In genomic region chr13:41059466-41059865, GRCh38 we compare ENCODE assay signal across 8 cellular contexts. TPM values are rescaled to one million over a fixed set of nuclear protein-coding genes. Genes with fewer than 3 reads are reported as not detected.
A peak's percentile ranks its signal among the peaks of the same experiment; 100 is the strongest.
DNase-seq lines count a peak whose midpoint lies in the region; ATAC-seq, FAIRE-seq and TF ChIP-seq lines count a peak whose summit lies in the region.

No MANE protein-coding gene starts in this region.

- H3K27me3 Mint-ChIP-seq in CD8-positive, alpha-beta memory T cell, result peaks cover 0 to 14% of the 10 kb centered on the region in 2 donors
- no peaks in the 10 kb centered on the region for H3K27me3 Mint-ChIP-seq in memory B cell

- no peak for ATAC-seq in memory B cell (ENCODE audit: low read depth)

- H3K27me3 ChIP-seq in CD8-positive, alpha-beta memory T cell (ENCODE audit: insufficient read depth, low read length, poor library complexity, severe bottlenecking), result no peaks in the 10 kb centered on the region
- no peaks in the 10 kb centered on the region for H3K27me3 ChIP-seq in brain microvascular endothelial cell (replicated peaks)
- no peaks in the 10 kb centered on the region for H3K27me3 ChIP-seq in uterus

- peak overlapping the region; percentile 97 to 100 (median 100) for H3K4me3 Mint-ChIP-seq in CD8-positive, alpha-beta memory T cell
- peak overlapping the region; percentile 97 for H3K4me3 Mint-ChIP-seq in memory B cell

- peaks cover 0 to 9% (median 4%) of the 10 kb centered on the region in 5 donors for H3K9me3 Mint-ChIP-seq in CD8-positive, alpha-beta memory T cell
- no peaks in the 10 kb centered on the region for H3K9me3 Mint-ChIP-seq in memory B cell

- intact Hi-C loops in uterus (cut with DNase I; ENCODE audit: low total_unique reads), result no loop called here

- H3K27ac Mint-ChIP-seq in CD8-positive, alpha-beta memory T cell, result peak overlapping the region; percentile 91 to 99 (median 98)
- peak overlapping the region; percentile 100 for H3K27ac Mint-ChIP-seq in memory B cell

- no peak for DNase-seq in CD8-positive, alpha-beta memory T cell
- DNase-seq in NAMALWA (ENCODE audit: low spot score) (peak; percentile 56), brain microvascular endothelial cell (no peak), memory B cell (ENCODE audit: low spot score in 2 of 2) (no peak), uterus (no peak), NCI-H510A treated with DMSO at 0.1 percent for 48 hours (lab: John Stamatoyannopoulos, UW) (no peak), RCC 7860 (ENCODE audit: low spot score) (no peak), SK-N-DZ (ENCODE audit: low spot score) (no peak)

- H3K4me1 Mint-ChIP-seq in CD8-positive, alpha-beta memory T cell, result peaks cover 50 to 71% (median 65%) of the 10 kb centered on the region in 3 donors
- H3K4me1 Mint-ChIP-seq in memory B cell, result peaks cover 30% of the 10 kb centered on the region

- peak overlapping the region; percentile 58 for H3K27ac ChIP-seq in CD8-positive, alpha-beta memory T cell (ENCODE audit: low read depth, low read length)
- H3K27ac ChIP-seq in brain microvascular endothelial cell, result peak overlapping the region; percentile 91
- peak overlapping the region; percentile 99 to 100 for H3K27ac ChIP-seq in uterus

- POLR2A ChIA-PET in CD8-positive, alpha-beta memory T cell (lab: Charles Lee), result interaction anchor here (1.2 to 2.7 kb wide), 3 partner anchors 40 to 125 kb away, joined by 3 to 31 read pairs (median 4); partner anchors contain the start of gene ELF1

- in situ Hi-C loops in brain microvascular endothelial cell (cut with HindIII; ENCODE audit: low pct_ligation_motif_present, low sequenced_read_pairs), result no loop called here

- TF ChIP-seq POLR2A in uterus (IDR thresholded peaks at IDR 0.05), result no peak

- TF ChIP-seq CTCF in brain microvascular endothelial cell (IDR thresholded peaks at IDR 0.05; ENCODE audit: low read depth, low read length, missing control alignments) (no peak), uterus (IDR thresholded peaks at IDR 0.05) (no peak)

- H3K36me3 Mint-ChIP-seq in CD8-positive, alpha-beta memory T cell, result peaks cover 0 to 26% (median 5%) of the 10 kb centered on the region in 3 donors
- H3K36me3 Mint-ChIP-seq in memory B cell, result no peaks in the 10 kb centered on the region

- peaks cover 33% of the 10 kb centered on the region for H3K4me1 ChIP-seq in CD8-positive, alpha-beta memory T cell (ENCODE audit: insufficient read depth, low read length)
- peaks cover 0 to 21% of the 10 kb centered on the region in 2 donors for H3K4me1 ChIP-seq in uterus

- no peaks in the 10 kb centered on the region for H3K9me3 ChIP-seq in CD8-positive, alpha-beta memory T cell (ENCODE audit: low read length)
- no peaks in the 10 kb centered on the region for H3K9me3 ChIP-seq in uterus

- H3K36me3 ChIP-seq in CD8-positive, alpha-beta memory T cell (ENCODE audit: insufficient read depth, low read length), result no peaks in the 10 kb centered on the region
- no peaks in the 10 kb centered on the region for H3K36me3 ChIP-seq in brain microvascular endothelial cell (replicated peaks)
- H3K36me3 ChIP-seq in uterus, result no peaks in the 10 kb centered on the region

- FAIRE-seq in RCC 7860 (lab: Jason Lieb, UNC), result no peak

- peak overlapping the region; percentile 98 for H3K4me3 ChIP-seq in CD8-positive, alpha-beta memory T cell (ENCODE audit: low read length)
- peak overlapping the region; percentile 88 for H3K4me3 ChIP-seq in brain microvascular endothelial cell (ENCODE audit: low read depth, low read length)
- peak overlapping the region; percentile 84 to 98 for H3K4me3 ChIP-seq in uterus

- CTCF ChIA-PET in CD8-positive, alpha-beta memory T cell (lab: Charles Lee), result interaction anchor here (0.8 to 3.5 kb wide), 7 partner anchors 70 to 163 kb away, joined by 3 to 23 read pairs (median 7); no protein-coding TSS in a partner anchor

RNA-seq across cellular contexts. Expression of gene WBP4, which starts 1.8 kb away (rescaled TPM):
- total RNA-seq in CD8-positive, alpha-beta memory T cell, result 10 to 100 TPM; 15.5 to 15.8 TPM
- 4.7 TPM for polyA plus RNA-seq in CD8-positive, alpha-beta memory T cell
- 10 to 100 TPM in 3 of 4 donors, 1 to 10 TPM in 1; 8.8 to 16.2 (median 14.2) TPM for total RNA-seq in uterus
- polyA plus RNA-seq in SK-N-DZ (2014; cell fraction: cytosol; rRNA removed), result 8.4 and 9.4 TPM in 2 replicates
- 12.1 and 13.9 TPM in 2 replicates for polyA plus RNA-seq in SK-N-DZ (2014; cell fraction: nucleus; rRNA removed)

RNA-seq across cellular contexts. Expression of gene ELF1, which starts 40.4 kb away (rescaled TPM):
- 10 to 100 TPM; 76.8 to 77.6 TPM for total RNA-seq in CD8-positive, alpha-beta memory T cell
- polyA plus RNA-seq in CD8-positive, alpha-beta memory T cell, result 139 TPM
- 10 to 100 TPM; 61.5 to 96.1 (median 74.1) TPM for total RNA-seq in uterus
- polyA plus RNA-seq in SK-N-DZ (2014; cell fraction: cytosol; rRNA removed), result 2.1 and 2.9 TPM in 2 replicates
- 1.3 and 4.8 TPM in 2 replicates for polyA plus RNA-seq in SK-N-DZ (2014; cell fraction: nucleus; rRNA removed)
